ENCODE assay signal across 17 cellular contexts in genomic region chr13:51624207-51624606, GRCh38. TPM values are rescaled to one million over a fixed set of nuclear protein-coding genes. Genes with fewer than 3 reads are reported as not detected.
DNase-seq lines count a peak whose midpoint lies in the region; ATAC-seq, FAIRE-seq and TF ChIP-seq lines count a peak whose summit lies in the region.
"Had no signal": no experiment of that assay in that cellular context is flagged by ENCODE, and none has a peak within 500 bp of the region (broad histone marks: within the 10 kb centered on the region; RNA-seq: fewer than 3 reads in every experiment).

No MANE protein-coding gene starts in this region.

- POLR2A ChIA-PET in A673 (lab: Charles Lee; ENCODE audit: low non-redundant PET) (no interaction called here), GM12878 (lab: Charles Lee) (interaction anchor here (0.6 to 1.8 kb wide), 3 partner anchors 11 to 186 kb away, joined by 3 to 4 read pairs (median 3); no protein-coding TSS in a partner anchor), SK-N-SH (lab: Yijun Ruan, JAX) (interaction anchor here (1.0 kb wide), 1 partner anchor 162 kb away, joined by 3 read pairs; no protein-coding TSS in a partner anchor)

- H3K36me3 Mint-ChIP-seq in GM23338 (ENCODE audit: low read depth) (peaks cover 3% of the 10 kb centered on the region; the same call in 2 of the 3 replicates), nephron progenitor cell (ENCODE audit: low read depth) (no peaks in the 10 kb centered on the region)

- no peaks in the 10 kb centered on the region for H3K27me3 ChIP-seq in A673 (replicated peaks; ENCODE audit: insufficient read depth, low read depth, low read length, poor library complexity)
- H3K27me3 ChIP-seq in GM23338 (ENCODE audit: insufficient read depth) = no peaks in the 10 kb centered on the region
- no peaks in the 10 kb centered on the region for H3K27me3 ChIP-seq in GM12878 (replicated peaks in 1 of 2; ENCODE audit: control insufficient read depth in 2 of 2, insufficient read depth in 2 of 2, low read length in 1 of 2)
- H3K27me3 ChIP-seq in SK-N-SH (ENCODE audit: insufficient read depth) = no peaks in the 10 kb centered on the region

- H3K27me3 Mint-ChIP-seq in GM23338 (ENCODE audit: insufficient read depth, low read depth, poor library complexity) (peaks cover 11% of the 10 kb centered on the region), nephron progenitor cell (ENCODE audit: low read depth, poor library complexity) (no peaks in the 10 kb centered on the region)
- H3K27me3 Mint-ChIP-seq: CD4-positive, alpha-beta T cell had no signal

- 100% methylated on average over 1 of the region's 1 CpG for WGBS in GM12878 (ENCODE audit: insufficient coverage, insufficient replicate concordance, low lambda C conversion rate, missing lambda C conversion rate)
- 100% methylated on average over 1 of the region's 1 CpG for WGBS in SK-N-SH (ENCODE audit: low lambda C conversion rate)

- H3K9me2 ChIP-seq in GM23338 (ENCODE audit: insufficient read depth) (no peaks in the 10 kb centered on the region), SK-N-SH (no peaks in the 10 kb centered on the region)

- DNase-seq in A673 (ENCODE audit: low spot score) (no peak), GM23338 (ENCODE audit: low spot score) (no peak), GM12878 (ENCODE audit: low read depth, low spot score) (no peak), nephron progenitor cell (no peak), mucosa of descending colon (no peak), SK-N-SH (no peak)
- no peak for DNase-seq in activated CD4-positive, CD25-positive, alpha-beta regulatory T cell (lab: John Stamatoyannopoulos, UW)
- DNase-seq: ACHN; Calu3; CD4-positive, alpha-beta T cell; DMS79 treated with DMSO at 0.1 percent for 48 hours; GDM1; GOT3; NCI-H1092; NCI-H2107; NCI-H226; NCI-H526 treated with DMSO at 0.1 percent for 48 hours had no signal

- H3K4me1 ChIP-seq in A673 (ENCODE audit: insufficient read depth, low read length, poor library complexity, severe bottlenecking) (peaks cover 78% of the 10 kb centered on the region), GM23338 (ENCODE audit: insufficient read depth) (peaks cover 25% of the 10 kb centered on the region), GM12878 (ENCODE audit: control insufficient read depth, insufficient read depth, low read length) (peaks cover 13% of the 10 kb centered on the region), mucosa of descending colon (ENCODE audit: low read depth) (no peaks in the 10 kb centered on the region), SK-N-SH (ENCODE audit: control insufficient read depth in 1 of 2, insufficient read depth in 2 of 2, low read depth in 1 of 2, low read length in 1 of 2) (peaks cover 51 to 77% of the 10 kb centered on the region in 2 experiments; a peak in 3 of 4 replicates)

- H3F3A ChIP-seq in GM23338 (replicated peaks; ENCODE audit: low read depth) (no peaks in the 10 kb centered on the region), SK-N-SH (replicated peaks; ENCODE audit: insufficient read depth) (peaks cover 25% of the 10 kb centered on the region)

- H3K4me3 Mint-ChIP-seq in GM23338 (no peak overlapping the region), nephron progenitor cell (no peak overlapping the region)
- H3K4me3 Mint-ChIP-seq: CD4-positive, alpha-beta T cell had no signal

- H3K36me3 ChIP-seq in A673 (ENCODE audit: insufficient read depth, low read length, poor library complexity, severe bottlenecking) (no peaks in the 10 kb centered on the region), GM23338 (ENCODE audit: insufficient read depth) (no peaks in the 10 kb centered on the region), GM12878 (ENCODE audit: control insufficient read depth in 2 of 2, insufficient read depth in 2 of 2, low read length in 1 of 2) (no peaks in the 10 kb centered on the region), mucosa of descending colon (ENCODE audit: low read depth) (no peaks in the 10 kb centered on the region), SK-N-SH (replicated peaks in 1 of 2; ENCODE audit: control insufficient read depth in 1 of 2, insufficient read depth in 2 of 2, low read length in 1 of 2) (no peaks in the 10 kb centered on the region)

- no TSS peak for BruUV-seq in A673 (replicated peaks; lab: Mats Ljungman, UMichigan)
- BruUV-seq in GM12878 (replicated peaks; lab: Mats Ljungman, UMichigan) = no TSS peak

- FAIRE-seq in GM12878 (lab: Jason Lieb, UNC) = no peak

- RAD21 ChIA-PET in GM12878 (lab: Charles Lee; ENCODE audit: unreplicated experiment) = interaction anchor here (1.1 kb wide), 1 partner anchor 39 kb away, joined by 3 read pairs; no protein-coding TSS in a partner anchor

- H3K27ac Mint-ChIP-seq in GM23338 (peak overlapping the region; percentile 50; the same call in 1 of the 2 replicates), nephron progenitor cell (peak overlapping the region; percentile 1)
- H3K27ac Mint-ChIP-seq: CD4-positive, alpha-beta T cell had no signal

- peak overlapping the region; percentile 48 for H3K27ac ChIP-seq in A673 (ENCODE audit: low read depth, low read length, poor library complexity, severe bottlenecking)
- H3K27ac ChIP-seq in GM23338 (ENCODE audit: low read depth) = 0 out of 2 replicates have a peak overlapping the region, but pooled peaks have one; percentile 57
- no peak overlapping the region for H3K27ac ChIP-seq in GM12878 (ENCODE audit: control insufficient read depth, insufficient read depth)
- peak overlapping the region in 1 of 2 experiments; percentile 73; a peak in 1 of 4 replicates for H3K27ac ChIP-seq in SK-N-SH (ENCODE audit: low read depth in 2 of 2, low read length in 1 of 2)

- in situ Hi-C loops in GM12878 (cut with MboI) = no loop called here

- CTCF ChIA-PET in A673 (lab: Charles Lee) (no interaction called here), GM12878 (lab: Yijun Ruan, JAX) (interaction anchor here (0.6 kb wide), 1 partner anchor 183 kb away, joined by 4 read pairs; no protein-coding TSS in a partner anchor), SK-N-SH (lab: Yijun Ruan, JAX) (interaction anchor here (1.0 to 1.6 kb wide), 4 partner anchors 11 to 175 kb away, joined by 3 to 5 read pairs (median 4); no protein-coding TSS in a partner anchor)

- TF ChIP-seq CTCF in A673 (conservative IDR thresholded peaks at IDR 0.05; ENCODE audit: low read depth, low read length) = no peak
- TF ChIP-seq CTCF in GM23338 (conservative IDR thresholded peaks at IDR 0.05; ENCODE audit: low read depth in 2 of 2) = no peak
- no peak for TF ChIP-seq CTCF in GM12878 (IDR thresholded peaks at IDR 0.05 in 2 of 3, conservative IDR thresholded peaks at IDR 0.05 in 1 of 3; ENCODE audit: control insufficient read depth in 2 of 3, extremely low read depth in 1 of 3, insufficient read depth in 1 of 3, low read depth in 3 of 3, low read length in 3 of 3)
- TF ChIP-seq CTCF in nephron progenitor cell (IDR thresholded peaks at IDR 0.05) = no peak
- TF ChIP-seq CTCF in mucosa of descending colon (IDR thresholded peaks at IDR 0.05) = no peak
- TF ChIP-seq CTCF in SK-N-SH (IDR thresholded peaks at IDR 0.05) = no peak

- SMC1A ChIA-PET in GM12878 (lab: Charles Lee; ENCODE audit: uncharacterized antibody, unreplicated experiment) = interaction anchor here (0.7 to 2.0 kb wide), 6 partner anchors 10 to 119 kb away, joined by 3 to 6 read pairs (median 4); no protein-coding TSS in a partner anchor

- H3K9me3 ChIP-seq in A673 (ENCODE audit: low read depth, low read length, poor library complexity, severe bottlenecking) (no peaks in the 10 kb centered on the region), GM12878 (replicated peaks; ENCODE audit: control insufficient read depth, insufficient read depth, low read length) (no peaks in the 10 kb centered on the region), mucosa of descending colon (no peaks in the 10 kb centered on the region), SK-N-SH (no peaks in the 10 kb centered on the region)

- H3K9ac ChIP-seq in GM12878 (ENCODE audit: control insufficient read depth, insufficient read depth, low read length) (no peak overlapping the region), SK-N-SH (no peak overlapping the region)

- H4K20me1 ChIP-seq in GM23338 (replicated peaks; ENCODE audit: insufficient read depth) (peaks cover 2% of the 10 kb centered on the region), GM12878 (ENCODE audit: control insufficient read depth, insufficient read depth) (no peaks in the 10 kb centered on the region), SK-N-SH (ENCODE audit: insufficient read depth) (peaks cover 15% of the 10 kb centered on the region; the same call in 1 of the 2 replicates)

- H2AFZ ChIP-seq in GM23338 = no peak overlapping the region
- H2AFZ ChIP-seq in GM12878 (ENCODE audit: control insufficient read depth, low read depth, low read length) = no peak overlapping the region
- no peak overlapping the region for H2AFZ ChIP-seq in SK-N-SH (ENCODE audit: low read depth)

- H3K9me3 Mint-ChIP-seq in GM23338 = no peaks in the 10 kb centered on the region
- H3K9me3 Mint-ChIP-seq in nephron progenitor cell = no peaks in the 10 kb centered on the region
- H3K9me3 Mint-ChIP-seq: CD4-positive, alpha-beta T cell had no signal

- TF ChIP-seq RAD21 in GM12878 (IDR thresholded peaks at IDR 0.05; ENCODE audit: insufficient read depth, low read depth, low read length) (no peak), SK-N-SH (IDR thresholded peaks at IDR 0.05; ENCODE audit: low read length) (no peak)

- H3K4me1 Mint-ChIP-seq in GM23338 (peaks cover 43% of the 10 kb centered on the region), nephron progenitor cell (peaks cover 40% of the 10 kb centered on the region)

- H3K4me2 ChIP-seq in GM23338 (no peak overlapping the region), GM12878 (ENCODE audit: control insufficient read depth, insufficient read depth) (no peak overlapping the region), SK-N-SH (no peak overlapping the region)

- no peak for ATAC-seq in GM23338
- peak; percentile 55 for ATAC-seq in GM12878
- ATAC-seq in mucosa of descending colon = no peak

- H3K4me3 ChIP-seq in A673 (ENCODE audit: low read depth, low read length, poor library complexity, severe bottlenecking) (no peak overlapping the region), GM23338 (no peak overlapping the region), GM12878 (no peak overlapping the region), mucosa of descending colon (no peak overlapping the region), SK-N-SH (ENCODE audit: low read depth in 2 of 2, low read length in 1 of 2) (no peak overlapping the region)

- peaks cover 93% of the 10 kb centered on the region for H3K79me2 ChIP-seq in GM23338 (replicated peaks; ENCODE audit: insufficient read depth)
- no peaks in the 10 kb centered on the region; the same call in 1 of the 2 replicates for H3K79me2 ChIP-seq in GM12878 (ENCODE audit: control insufficient read depth, insufficient read depth, low read length)
- peaks cover 53% of the 10 kb centered on the region for H3K79me2 ChIP-seq in SK-N-SH (ENCODE audit: insufficient read depth)

- TF ChIP-seq EP300 in GM12878 (IDR thresholded peaks at IDR 0.05; ENCODE audit: borderline replicate concordance in 1 of 2, control insufficient read depth in 1 of 2, low read depth in 2 of 2, low read length in 2 of 2) = no peak; a peak in 1 of 4 replicates
- no peak for TF ChIP-seq EP300 in SK-N-SH (IDR thresholded peaks at IDR 0.05; ENCODE audit: borderline replicate concordance in 1 of 2, low read depth in 1 of 2, low read length in 1 of 2)

- intact Hi-C loops in A673 (cut with micrococcal nuclease; ENCODE audit: unreplicated experiment) = no loop called here
- intact Hi-C loops in GM12878 (cut with micrococcal nuclease; ENCODE audit: unreplicated experiment) = no loop called here
- intact Hi-C loops in mucosa of descending colon (cut with DNase I, micrococcal nuclease) = no loop called here

- TF ChIP-seq POLR2A in GM12878 (IDR thresholded peaks at IDR 0.05; ENCODE audit: low read depth, low read length) = no peak

RNA-seq across cellular contexts. Expression of gene WDFY2, which starts 39.9 kb away (rescaled TPM):
- 45.5 and 50.3 TPM in 2 replicates for total RNA-seq in A673 (2021)
- 24.0 and 31.3 TPM in 2 replicates for total RNA-seq in GM23338 (2014; rRNA removed; shearing (Covaris generic))
- 11.4 and 12.2 TPM in 2 replicates for polyA plus RNA-seq in GM23338 (2016; fragmentation: Nextera tagmentation; extraction: Ambion mirVana)
- total RNA-seq in GM12878 (2013; cell fraction: nucleolus; rRNA removed) = 47.7 and 50.4 TPM in 2 replicates
- 7.5 TPM in 2 replicates for total RNA-seq in GM12878 (2014; rRNA removed)
- total RNA-seq in GM12878 (2014; rRNA removed; fragmentation: Illumina TruSeq; extraction: Trizol) = 8.5 and 8.9 TPM in 2 replicates
- total RNA-seq in GM12878 (2021) = 11.0 and 13.0 TPM in 2 replicates
- 2.3 TPM for polyA plus RNA-seq in GM12878 (2011; ENCODE audit: low read depth)
- 4.6 and 6.5 TPM in 2 replicates for polyA plus RNA-seq in GM12878 (2011; rRNA removed)
- 2.4 and 2.6 TPM in 2 replicates for polyA plus RNA-seq in GM12878 (2011; cell fraction: cytosol; rRNA removed)
- 10.0 and 10.8 TPM in 2 replicates for polyA plus RNA-seq in GM12878 (2011; cell fraction: nucleus; rRNA removed)
- 4.1 and 4.7 TPM in 2 replicates for polyA plus RNA-seq in GM12878 (2012)
- 7.8 and 9.9 TPM in 2 replicates for polyA plus RNA-seq in GM12878 (2014; fragmentation: Illumina TruSeq; extraction: Trizol)
- 1 to 10 TPM; 2.1 to 2.7 TPM for polyA plus RNA-seq in GM12878 (2014; fragmentation: Nextera tagmentation; extraction: Ambion mirVana)
- polyA plus RNA-seq in GM12878 (2014; rRNA removed) = 10.0 and 13.5 TPM in 2 replicates
- polyA plus RNA-seq in GM12878 (2016; fragmentation: Nextera tagmentation; extraction: Ambion mirVana) = 10 to 100 TPM in 1 of 2 experiments, 1 to 10 TPM in 1; 8.5 to 10.4 TPM
- 7.4 and 8.7 TPM in 2 replicates for polyA minus RNA-seq in GM12878 (2011; rRNA and poly(A)+ RNA removed)
- polyA minus RNA-seq in GM12878 (2011; cell fraction: cytosol; rRNA and poly(A)+ RNA removed) = 1.2 and 1.9 TPM in 2 replicates
- 11.5 and 22.0 TPM in 2 replicates for polyA minus RNA-seq in GM12878 (2011; cell fraction: nucleus; rRNA and poly(A)+ RNA removed)
- total RNA-seq in mucosa of descending colon = 1 to 10 TPM; 3.4 to 9.6 (median 6.6) TPM
- polyA plus RNA-seq in SK-N-SH (2012; rRNA removed) = 4.1 and 5.4 TPM in 2 replicates
- polyA plus RNA-seq in SK-N-SH (2012; cell fraction: cytosol; rRNA removed) = 2.6 and 2.9 TPM in 2 replicates
- polyA plus RNA-seq in SK-N-SH (2012; cell fraction: nucleus; rRNA removed) = 15.1 and 20.4 TPM in 2 replicates
